ENCODE assay signal across 8 cellular contexts in genomic region chr11:10540915-10541591, GRCh38. TPM values are rescaled to one million over a fixed set of nuclear protein-coding genes. Genes with fewer than 3 reads are reported as not detected.
A peak's percentile ranks its signal among the peaks of the same experiment; 100 is the strongest.
DNase-seq lines count a peak whose midpoint lies in the region; ATAC-seq lines count a peak whose summit lies in the region.

RNF141 (minus strand) TSS chr11:10541187; CDS start chr11:10534158, 7,029 bp downstream.

- H3K27me3 Mint-ChIP-seq in CD4-positive, alpha-beta memory T cell: no peaks in the 10 kb centered on the region

- POLR2A ChIA-PET in CD4-positive, alpha-beta memory T cell (lab: Charles Lee; ENCODE audit: partially characterized antibody): interaction anchor here (0.8 to 3.3 kb wide), 16 partner anchors 10 to 1301 kb away, joined by 3 to 43 read pairs (median 6); partner anchors contain the start of genes AMPD3, CTR9, EIF4G2 and ZBED5

- peaks cover 0 to 2% of the 10 kb centered on the region in 2 donors for H3K36me3 Mint-ChIP-seq in CD4-positive, alpha-beta memory T cell

- H3K27ac ChIP-seq in CD4-positive, alpha-beta memory T cell (ENCODE audit: low read depth, low read length): peak within 1 kb of the TSS; percentile 64

- H3K9me3 ChIP-seq in CD4-positive, alpha-beta memory T cell (ENCODE audit: control insufficient read depth in 1 of 2, low read length in 2 of 2): no peaks in the 10 kb centered on the region

- peak; percentile 89 to 94 (median 93) for DNase-seq in CD4-positive, alpha-beta memory T cell
- DNase-seq in NCI-H82 (lab: John Stamatoyannopoulos, UW): peak; percentile 97
- DNase-seq in activated CD8-positive, alpha-beta memory T cell treated with anti-CD3 and anti-CD28 coated beads for 1 hour (ENCODE audit: extremely low read depth in 1 of 2, low read depth in 1 of 2): peak; percentile 79 to 98
- peak; percentile 92 for DNase-seq in effector CD4-positive, alpha-beta T cell
- peak; percentile 93 to 95 for DNase-seq in lung microvascular endothelial cell (ENCODE audit: low read depth in 2 of 2)
- DNase-seq in stimulated activated CD8-positive, alpha-beta memory T cell treated with anti-CD3 and anti-CD28 coated beads, Interleukin-12 subunit alpha, Interleukin-12 subunit beta, amount 100 ng/mL, for 1 hour (ENCODE audit: low read depth): peak; percentile 93

- ATAC-seq in GM19438 (IDR thresholded peaks at IDR 0.05; ENCODE audit: low read depth, unreplicated experiment): peak; percentile 97
- peak; percentile 73 for ATAC-seq in HG03575 (IDR thresholded peaks at IDR 0.05; ENCODE audit: extremely low read depth, insufficient number of reproducible peaks, low FRiP score, unreplicated experiment)

- H3K27me3 ChIP-seq in CD4-positive, alpha-beta memory T cell (ENCODE audit: insufficient read depth, low read length): no peaks in the 10 kb centered on the region

- H3K36me3 ChIP-seq in CD4-positive, alpha-beta memory T cell (ENCODE audit: insufficient read depth, low read length): no peaks in the 10 kb centered on the region

- peak within 1 kb of the TSS; percentile 87 to 95 (median 92) for H3K27ac Mint-ChIP-seq in CD4-positive, alpha-beta memory T cell

- H3K4me1 Mint-ChIP-seq in CD4-positive, alpha-beta memory T cell: peaks cover 11 to 24% (median 18%) of the 10 kb centered on the region in 4 donors

- intact Hi-C loops in CD4-positive, alpha-beta memory T cell (cut with micrococcal nuclease): loop anchor here (1.0 to 5.0 kb wide), 4 partner anchors 90 to 266 kb away; partner anchors contain the start of gene EIF4G2

- H3K4me3 Mint-ChIP-seq in CD4-positive, alpha-beta memory T cell: peak within 1 kb of the TSS; percentile 87 to 95 (median 90)

- CTCF ChIA-PET in CD4-positive, alpha-beta memory T cell (lab: Charles Lee; ENCODE audit: partially characterized antibody): interaction anchor here (0.7 to 3.3 kb wide), 56 partner anchors 8 to 389 kb away, joined by 3 to 52 read pairs (median 4); partner anchors contain the start of genes AMPD3, CTR9 and ZBED5

- peak within 1 kb of the TSS; percentile 50 to 77 for H3K4me3 ChIP-seq in CD4-positive, alpha-beta memory T cell (ENCODE audit: low read length in 2 of 2)

- no peaks in the 10 kb centered on the region for H3K9me3 Mint-ChIP-seq in CD4-positive, alpha-beta memory T cell

- peaks cover 9% of the 10 kb centered on the region for H3K4me1 ChIP-seq in CD4-positive, alpha-beta memory T cell (ENCODE audit: insufficient read depth, low read length)

RNA-seq across cellular contexts. Expression of gene RNF141, which starts in this region (rescaled TPM):
- 10 to 100 TPM; 15.6 to 16.3 TPM for total RNA-seq in CD4-positive, alpha-beta memory T cell
- 10 to 100 TPM; 18.6 to 24.8 TPM for polyA plus RNA-seq in CD4-positive, alpha-beta memory T cell
- total RNA-seq in lung microvascular endothelial cell: 41.2 and 49.0 TPM in 2 replicates

Comparison
In these comparisons a context has a peak if more than half of its experiments do, and no peak if none do; other contexts are left out.
1. Peak in every context shown above with its lines: DNase-seq, ATAC-seq, H3K4me3 ChIP-seq and H3K27ac ChIP-seq.